In genomic region chr7:44288381-44288685, GRCh38 we compare ENCODE assay signal across 17 cellular contexts. TPM values are rescaled to one million over a fixed set of nuclear protein-coding genes. Genes with fewer than 3 reads are reported as not detected.
A peak's percentile ranks its signal among the peaks of the same experiment; 100 is the strongest.
DNase-seq lines count a peak whose midpoint lies in the region; ATAC-seq lines count a peak whose summit lies in the region.
"Had no signal": no experiment of that assay in that cellular context is flagged by ENCODE, and none has a peak within 500 bp of the region (broad histone marks: within the 10 kb centered on the region; RNA-seq: fewer than 3 reads in every experiment).

No MANE protein-coding gene starts in this region.

- ATAC-seq in Right ventricle myocardium superior (ENCODE audit: poor library complexity) (no peak), left ventricle myocardium superior (no peak), left lobe of liver (no peak)

- no peaks in the 10 kb centered on the region for H3K9me3 Mint-ChIP-seq in activated CD4-positive, alpha-beta memory T cell treated with anti-CD3 and anti-CD28 coated beads for 36 hours
- no peaks in the 10 kb centered on the region for H3K9me3 Mint-ChIP-seq in activated CD4-positive, alpha-beta memory T cell treated with anti-CD3 and anti-CD28 coated beads, Interleukin-2, amount 10 ng/mL, durations not matched to agents 7 days and 5 days
- H3K9me3 Mint-ChIP-seq: CD4-positive, CD25-positive, alpha-beta regulatory T cell; HFFc6 had no signal

- H3K4me3 Mint-ChIP-seq in activated CD4-positive, alpha-beta memory T cell treated with anti-CD3 and anti-CD28 coated beads for 36 hours: no peak overlapping the region
- no peak overlapping the region for H3K4me3 Mint-ChIP-seq in activated CD4-positive, alpha-beta memory T cell treated with anti-CD3 and anti-CD28 coated beads, Interleukin-2, amount 10 ng/mL, durations not matched to agents 7 days and 5 days
- H3K4me3 Mint-ChIP-seq: CD4-positive, CD25-positive, alpha-beta regulatory T cell; HFFc6 had no signal

- POLR2A ChIA-PET in activated CD4-positive, alpha-beta memory T cell treated with anti-CD3 and anti-CD28 coated beads for 36 hours (lab: Charles Lee): no interaction called here
- POLR2A ChIA-PET in activated CD4-positive, alpha-beta memory T cell treated with anti-CD3 and anti-CD28 coated beads, Interleukin-2, amount 10 ng/mL, durations not matched to agents 7 days and 5 days (lab: Charles Lee): no interaction called here

- no peak overlapping the region for H3K27ac Mint-ChIP-seq in activated CD4-positive, alpha-beta memory T cell treated with anti-CD3 and anti-CD28 coated beads for 36 hours
- H3K27ac Mint-ChIP-seq in activated CD4-positive, alpha-beta memory T cell treated with anti-CD3 and anti-CD28 coated beads, Interleukin-2, amount 10 ng/mL, durations not matched to agents 7 days and 5 days: no peak overlapping the region
- H3K27ac Mint-ChIP-seq: CD4-positive, CD25-positive, alpha-beta regulatory T cell; HFFc6 had no signal

- intact Hi-C loops in activated CD4-positive, alpha-beta memory T cell treated with anti-CD3 and anti-CD28 coated beads for 36 hours (cut with micrococcal nuclease): no loop called here
- intact Hi-C loops in Right ventricle myocardium superior (cut with DNase I): no loop called here
- intact Hi-C loops in left ventricle myocardium superior (cut with micrococcal nuclease): no loop called here

- peak; percentile 6 for DNase-seq in activated CD4-positive, alpha-beta memory T cell treated with anti-CD3 and anti-CD28 coated beads for 36 hours
- DNase-seq in activated CD4-positive, alpha-beta memory T cell treated with anti-CD3 and anti-CD28 coated beads, Interleukin-2, amount 10 ng/mL, durations not matched to agents 7 days and 5 days: no peak
- DNase-seq in Right ventricle myocardium superior: peak; percentile 26
- DNase-seq in left ventricle myocardium superior: no peak
- DNase-seq in left lobe of liver (ENCODE audit: low spot score): peak; percentile 32
- peak; percentile 12 for DNase-seq in stimulated activated CD8-positive, alpha-beta memory T cell treated with anti-CD3 and anti-CD28 coated beads, Interleukin-4, amount 100 ng/mL, for 48 hours
- no peak for DNase-seq in DMS114 treated with DMSO at 0.1 percent for 48 hours (lab: John Stamatoyannopoulos, UW; ENCODE audit: unreplicated experiment)
- DNase-seq in kidney glomerular epithelial cell (lab: John Stamatoyannopoulos, UW): no peak
- DNase-seq: CD4-positive, CD25-positive, alpha-beta regulatory T cell; COR-L47; DMS 273 treated with DMSO at 0.1 percent for 48 hours; GDM1; HFFc6; MV-4-11; NCI-H1694 treated with DMSO at 0.1 percent for 48 hours; NCI-H510A; NCI-H774 had no signal

- H3K27me3 Mint-ChIP-seq in activated CD4-positive, alpha-beta memory T cell treated with anti-CD3 and anti-CD28 coated beads for 36 hours: peaks cover 18% of the 10 kb centered on the region
- peaks cover 13% of the 10 kb centered on the region for H3K27me3 Mint-ChIP-seq in activated CD4-positive, alpha-beta memory T cell treated with anti-CD3 and anti-CD28 coated beads, Interleukin-2, amount 10 ng/mL, durations not matched to agents 7 days and 5 days

- CTCF ChIA-PET in activated CD4-positive, alpha-beta memory T cell treated with anti-CD3 and anti-CD28 coated beads for 36 hours (lab: Charles Lee): no interaction called here
- CTCF ChIA-PET in activated CD4-positive, alpha-beta memory T cell treated with anti-CD3 and anti-CD28 coated beads, Interleukin-2, amount 10 ng/mL, durations not matched to agents 7 days and 5 days (lab: Charles Lee): no interaction called here

- H3K4me1 Mint-ChIP-seq in activated CD4-positive, alpha-beta memory T cell treated with anti-CD3 and anti-CD28 coated beads for 36 hours (ENCODE audit: low read depth): no peaks in the 10 kb centered on the region
- H3K4me1 Mint-ChIP-seq in activated CD4-positive, alpha-beta memory T cell treated with anti-CD3 and anti-CD28 coated beads, Interleukin-2, amount 10 ng/mL, durations not matched to agents 7 days and 5 days: no peaks in the 10 kb centered on the region

- no peaks in the 10 kb centered on the region for H3K36me3 Mint-ChIP-seq in activated CD4-positive, alpha-beta memory T cell treated with anti-CD3 and anti-CD28 coated beads for 36 hours
- H3K36me3 Mint-ChIP-seq in activated CD4-positive, alpha-beta memory T cell treated with anti-CD3 and anti-CD28 coated beads, Interleukin-2, amount 10 ng/mL, durations not matched to agents 7 days and 5 days (ENCODE audit: low read depth): no peaks in the 10 kb centered on the region
- H3K36me3 Mint-ChIP-seq: CD4-positive, CD25-positive, alpha-beta regulatory T cell had no signal

RNA-seq across cellular contexts. Expression of gene CAMK2B, which starts 37.1 kb away (rescaled TPM):
- under 1 TPM; 0.46 to 0.76 TPM for total RNA-seq in activated CD4-positive, alpha-beta memory T cell treated with anti-CD3 and anti-CD28 coated beads for 36 hours
- under 1 TPM in 1 of 2 experiments, not detected in 1; 0.10 TPM for total RNA-seq in activated CD4-positive, alpha-beta memory T cell treated with anti-CD3 and anti-CD28 coated beads, Interleukin-2, amount 10 ng/mL, durations not matched to agents 7 days and 5 days
- total RNA-seq in Right ventricle myocardium superior (87.2 TPM), left ventricle myocardium superior (98.4 TPM), left lobe of liver (5.0 TPM)
- total RNA-seq: CD4-positive, CD25-positive, alpha-beta regulatory T cell had no signal

Comparison
In these comparisons a context has a peak if more than half of its experiments do, and no peak if none do; other contexts are left out.
1. DNase-seq: peak in activated CD4-positive, alpha-beta memory T cell treated with anti-CD3 and anti-CD28 coated beads for 36 hours (single experiment), Right ventricle myocardium superior (single experiment), left lobe of liver (single experiment) and stimulated activated CD8-positive, alpha-beta memory T cell treated with anti-CD3 and anti-CD28 coated beads, Interleukin-4, amount 100 ng/mL, for 48 hours (single experiment); none in activated CD4-positive, alpha-beta memory T cell treated with anti-CD3 and anti-CD28 coated beads, Interleukin-2, amount 10 ng/mL, durations not matched to agents 7 days and 5 days (single experiment), left ventricle myocardium superior (single experiment), DMS114 treated with DMSO at 0.1 percent for 48 hours (single experiment) and kidney glomerular epithelial cell (single experiment).
2. RNA of gene CAMK2B, which starts 37.1 kb away (total RNA-seq): 98.4 TPM in left ventricle myocardium superior (single experiment) and 87.2 TPM in Right ventricle myocardium superior (single experiment); 5.0 TPM in left lobe of liver (single experiment), 0.46 to 0.76 TPM in activated CD4-positive, alpha-beta memory T cell treated with anti-CD3 and anti-CD28 coated beads for 36 hours and 0.10 TPM in activated CD4-positive, alpha-beta memory T cell treated with anti-CD3 and anti-CD28 coated beads, Interleukin-2, amount 10 ng/mL, durations not matched to agents 7 days and 5 days; every median in the first group is over 10 times any median in the second.